Comparison of ENCODE assay signal across 8 cellular contexts in the genomic region with DNA sequence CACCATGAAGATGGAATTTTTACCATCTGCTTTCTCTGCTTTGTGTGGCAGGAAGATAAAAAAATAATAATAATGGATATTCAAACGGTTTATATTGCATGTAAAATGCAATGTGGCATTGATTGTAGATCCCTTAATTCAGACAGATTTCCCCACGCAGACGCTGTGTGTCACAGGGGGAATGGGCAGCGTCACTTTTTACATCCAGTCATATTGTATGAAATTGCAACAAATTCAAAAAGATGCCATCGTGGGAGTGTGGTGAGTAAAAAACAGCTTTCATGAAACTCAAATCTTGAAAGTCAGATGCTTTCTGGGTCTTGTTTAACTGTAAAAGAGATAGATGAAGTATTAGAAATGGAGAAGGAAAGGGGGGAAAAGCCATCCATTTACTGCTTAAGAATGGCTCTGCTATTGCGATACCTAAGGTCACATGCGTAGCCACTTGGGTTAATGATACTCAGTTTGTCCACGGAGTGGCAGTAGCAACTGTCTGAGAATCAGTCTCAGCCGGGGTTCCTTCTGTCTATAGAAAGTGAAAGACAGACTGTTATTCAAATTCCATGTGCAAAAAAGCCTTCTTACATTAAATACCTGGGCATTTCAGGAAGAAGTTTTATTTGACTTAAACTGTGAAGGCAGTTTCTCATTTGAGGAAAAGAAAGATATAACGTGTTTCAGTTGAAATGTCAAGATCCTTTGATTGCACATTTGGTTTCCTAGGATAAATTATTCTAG. TPM values are rescaled to one million over a fixed set of nuclear protein-coding genes. Genes with fewer than 3 reads are reported as not detected.
DNase-seq lines count a peak whose midpoint lies in the region; ATAC-seq, FAIRE-seq and TF ChIP-seq lines count a peak whose summit lies in the region.

No MANE protein-coding gene starts in this region.

- H3K27ac Mint-ChIP-seq in activated naive CD4-positive, alpha-beta T cell treated with anti-CD3 and anti-CD28 coated beads, Interleukin-2, amount 10 ng/mL, durations not matched to agents 7 days and 5 days = no peak overlapping the region

- TF ChIP-seq CTCF in ovary (IDR thresholded peaks at IDR 0.05) = peak; percentile 55 to 79 (median 76)

- H3K4me1 ChIP-seq in ovary (ENCODE audit: insufficient read depth) = peaks cover 5% of the 10 kb centered on the region

- H3K27me3 Mint-ChIP-seq in activated naive CD4-positive, alpha-beta T cell treated with anti-CD3 and anti-CD28 coated beads, Interleukin-2, amount 10 ng/mL, durations not matched to agents 7 days and 5 days = peaks cover 4% of the 10 kb centered on the region

- no peak overlapping the region for H3K4me3 Mint-ChIP-seq in activated naive CD4-positive, alpha-beta T cell treated with anti-CD3 and anti-CD28 coated beads, Interleukin-2, amount 10 ng/mL, durations not matched to agents 7 days and 5 days

- peak; percentile 88 for ATAC-seq in GM21381 (IDR thresholded peaks at IDR 0.05; ENCODE audit: unreplicated experiment)

- H3K4me1 Mint-ChIP-seq in activated naive CD4-positive, alpha-beta T cell treated with anti-CD3 and anti-CD28 coated beads, Interleukin-2, amount 10 ng/mL, durations not matched to agents 7 days and 5 days = peaks cover 18% of the 10 kb centered on the region

- no peaks in the 10 kb centered on the region for H3K27me3 ChIP-seq in ovary

- H3K27ac ChIP-seq in ovary = peak overlapping the region in 1 of 2 donors; percentile 51

- no peak for TF ChIP-seq POLR2A in ovary (IDR thresholded peaks at IDR 0.05)

- H3K4me3 ChIP-seq in ovary = no peak overlapping the region

- CTCF ChIA-PET in activated naive CD4-positive, alpha-beta T cell treated with anti-CD3 and anti-CD28 coated beads, Interleukin-2, amount 10 ng/mL, durations not matched to agents 7 days and 5 days (lab: Charles Lee) = interaction anchor here (0.7 to 2.4 kb wide), 14 partner anchors 14 to 618 kb away, joined by 3 to 58 read pairs (median 3); no protein-coding TSS in a partner anchor

- no peaks in the 10 kb centered on the region for H3K9me3 ChIP-seq in ovary

- TF ChIP-seq EP300 in ovary (IDR thresholded peaks at IDR 0.05) = no peak

- intact Hi-C loops in ovary (cut with DNase I) = loop anchor here (5.0 to 10.0 kb wide), 6 partner anchors 165 to 617 kb away; partner anchors contain the start of gene ANKRD28 (in 1 of the 4)

- peak; percentile 80 for DNase-seq in Daoy (ENCODE audit: low read depth)
- peak; percentile 79 for DNase-seq in HS-27A (ENCODE audit: low read depth)
- peak; percentile 70 for DNase-seq in RCC 7860 (ENCODE audit: low spot score)
- DNase-seq in activated naive CD4-positive, alpha-beta T cell treated with anti-CD3 and anti-CD28 coated beads, Interleukin-2, amount 10 ng/mL, durations not matched to agents 7 days and 5 days = peak; percentile 78
- DNase-seq in globus pallidus (ENCODE audit: low spot score) = peak; percentile 89
- DNase-seq in ovary = peak in 3 of 5 donors; percentile 42 to 72 (median 55)
- no peak for DNase-seq in COLO829 (ENCODE audit: low spot score)

- no peaks in the 10 kb centered on the region for H3K9me3 Mint-ChIP-seq in activated naive CD4-positive, alpha-beta T cell treated with anti-CD3 and anti-CD28 coated beads, Interleukin-2, amount 10 ng/mL, durations not matched to agents 7 days and 5 days

- FAIRE-seq in RCC 7860 (lab: Jason Lieb, UNC) = peak; percentile 37

- peaks cover 3% of the 10 kb centered on the region for H3K36me3 Mint-ChIP-seq in activated naive CD4-positive, alpha-beta T cell treated with anti-CD3 and anti-CD28 coated beads, Interleukin-2, amount 10 ng/mL, durations not matched to agents 7 days and 5 days

- no peaks in the 10 kb centered on the region for H3K36me3 ChIP-seq in ovary

- WGBS in ovary, 3 donors = 43 to 45% (median 45%) methylated on average over 10 of the region's 10 CpGs

RNA-seq across cellular contexts. Expression of gene BTD, which starts 28.5 kb away (rescaled TPM):
- 3.7 and 10.6 TPM in 2 replicates for total RNA-seq in Daoy (2014; rRNA removed; shearing (Covaris generic))
- total RNA-seq in ovary = 10 to 100 TPM; 19.8 to 40.3 (median 30.2) TPM
- 10 to 100 TPM; 24.5 to 44.1 TPM for polyA plus RNA-seq in ovary

RNA-seq across cellular contexts. Expression of gene HACL1, which starts 28.7 kb away (rescaled TPM):
- total RNA-seq in Daoy (2014; rRNA removed; shearing (Covaris generic)) = 26.4 and 34.6 TPM in 2 replicates
- 10 to 100 TPM; 11.3 to 22.7 (median 19.7) TPM for total RNA-seq in ovary
- polyA plus RNA-seq in ovary = 10 to 100 TPM; 13.4 to 15.1 TPM
